ENCODE assay signal across 27 cellular contexts in the genomic region with DNA sequence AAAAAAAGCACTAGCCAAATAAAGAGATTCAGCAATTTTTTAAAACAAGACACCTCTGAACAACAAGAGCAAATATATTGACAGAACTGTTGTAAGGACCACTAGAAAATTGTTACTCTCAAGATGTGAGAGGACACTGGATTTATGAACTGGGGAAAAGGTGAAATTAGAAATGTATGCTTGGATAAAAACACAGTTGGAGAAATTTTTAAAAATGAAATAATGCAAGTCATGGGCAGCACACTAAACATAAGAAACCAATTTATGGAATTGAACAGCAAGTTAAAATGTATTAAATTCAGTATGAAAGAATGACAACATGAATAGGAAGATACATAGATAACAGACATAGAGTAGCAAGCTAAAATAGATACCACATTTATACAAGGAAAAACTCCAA.
"Had no signal": no experiment of that assay in that cellular context is flagged by ENCODE, and none has a peak within 500 bp of the region (broad histone marks: within the 10 kb centered on the region; RNA-seq: fewer than 3 reads in every experiment).

No MANE protein-coding gene starts in this region.

- H3K36me3 ChIP-seq: stomach, suprapubic skin, thoracic aorta, thyroid gland, tibial artery, tibial nerve, transverse colon, upper lobe of left lung, upper lobe of right lung, uterus, vagina had no signal

- FAIRE-seq: urothelium cell line had no signal

- H3K9me3 ChIP-seq: suprapubic skin, testis, thoracic aorta, thyroid gland, tibial artery, transverse colon, upper lobe of left lung, upper lobe of right lung, uterus, vagina had no signal

- H3K27ac ChIP-seq: stomach, suprapubic skin, testis, thoracic aorta, thyroid gland, tibial artery, tibial nerve, transverse colon, upper lobe of left lung, upper lobe of right lung, uterus, vagina had no signal

- H3K4me1 ChIP-seq: stomach, suprapubic skin, testis, thyroid gland, tibial artery, tibial nerve, transverse colon, upper lobe of left lung, upper lobe of right lung, uterus, vagina had no signal

- ATAC-seq: stimulated activated effector memory CD8-positive, alpha-beta T cell treated with anti-CD3 and anti-CD28 coated beads, Interleukin-12 subunit alpha, Interleukin-12 subunit beta, amount 100 ng/mL, for 72 hours; stimulated activated memory B cell treated with anti-CD40 and anti-IgM and Interleukin-4, amounts not matched to agents 10 μg/mL and 1 μg/mL and 100 μg/mL, for 72 hours; stimulated activated naive B cell treated with anti-CD40 and anti-IgM and Interleukin-4, amounts not matched to agents 10 μg/mL and 1 μg/mL and 100 μg/mL, for 72 hours; stimulated activated naive CD8-positive, alpha-beta T cell treated with anti-CD3 and anti-CD28 coated beads, Interleukin-15, amount 100 ng/mL, for 72 hours; stimulated activated naive CD8-positive, alpha-beta T cell treated with anti-CD3 and anti-CD28 coated beads, Interleukin-15, Interleukin-2, amounts not matched to agents 100 U/mL and 50 U/mL, for 24 hours; upper lobe of right lung had no signal

- DNase-seq: stimulated activated CD4-positive, alpha-beta T cell treated with anti-CD3 and anti-CD28 coated beads, Interleukin-2, amount 100 ng/mL, for 48 hours; stimulated activated CD4-positive, alpha-beta T cell treated with anti-CD3 and anti-CD28 coated beads, Interleukin-4, amount 100 ng/mL, for 1 hour; stimulated activated CD4-positive, alpha-beta T cell treated with anti-CD3 and anti-CD28 coated beads, Interleukin-4, amount 100 ng/mL, for 24 hours; stimulated activated CD4-positive, alpha-beta T cell treated with anti-CD3 and anti-CD28 coated beads, Interleukin-4, amount 100 ng/mL, for 4 hours; stimulated activated CD8-positive, alpha-beta memory T cell treated with anti-CD3 and anti-CD28 coated beads, Interleukin-4, amount 100 ng/mL, for 48 hours; stimulated activated naive B cell treated with anti-CD40 and anti-IgM and Interleukin-4, amounts not matched to agents 10 μg/mL and 1 μg/mL and 100 μg/mL, for 72 hours; stimulated activated naive CD4-positive, alpha-beta T cell; stimulated activated naive CD4-positive, alpha-beta T cell treated with Interleukin-2 at 50 U/mL for 16 hours; stimulated activated naive CD8-positive, alpha-beta T cell treated with anti-CD3 and anti-CD28 coated beads, Interleukin-15, amount 100 ng/mL, for 72 hours; stimulated activated naive CD8-positive, alpha-beta T cell treated with anti-CD3 and anti-CD28 coated beads, Interleukin-15, Interleukin-2, amounts not matched to agents 100 U/mL and 50 U/mL, for 24 hours; stomach; substantia nigra; testis; thyroid gland; tibial artery; transverse colon; trophoblast cell; upper lobe of left lung; upper lobe of right lung; uterus had no signal

- H3K27me3 ChIP-seq: stomach, suprapubic skin, testis, thyroid gland, tibial artery, tibial nerve, transverse colon, upper lobe of left lung, upper lobe of right lung, uterus, vagina had no signal

- H3K4me3 ChIP-seq: stomach, suprapubic skin, testis, thoracic aorta, thyroid gland, tibial artery, tibial nerve, transverse colon, upper lobe of left lung, upper lobe of right lung, uterus, vagina had no signal
